29 cellular contexts compared by ENCODE assay signal in the genomic region with DNA sequence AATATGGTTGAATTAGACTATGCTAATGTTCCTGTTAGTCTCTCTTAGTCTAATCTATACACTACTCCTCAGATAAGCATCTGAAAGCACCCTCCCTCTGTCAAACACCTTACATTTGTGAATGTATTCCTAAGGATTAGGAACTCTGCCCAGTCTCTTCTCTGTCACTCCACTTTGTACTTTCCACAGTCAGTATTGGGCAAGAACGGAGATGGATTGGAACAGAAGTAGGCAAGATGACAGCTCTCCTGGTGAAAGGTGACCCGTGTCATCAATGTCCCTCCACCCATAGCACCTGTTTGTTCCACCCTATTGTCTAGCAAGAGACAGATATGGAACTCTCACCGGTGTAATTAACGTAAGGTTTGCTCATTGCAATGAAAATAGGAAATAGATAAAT.
"Had no signal": no experiment of that assay in that cellular context is flagged by ENCODE, and none has a peak within 500 bp of the region (broad histone marks: within the 10 kb centered on the region; RNA-seq: fewer than 3 reads in every experiment).

No MANE protein-coding gene starts in this region.

- H3K27ac Mint-ChIP-seq: activated CD4-positive, alpha-beta memory T cell treated with anti-CD3 and anti-CD28 coated beads, Interleukin-2, amount 10 ng/mL, durations not matched to agents 7 days and 5 days; activated CD4-positive, alpha-beta T cell treated with anti-CD3 and anti-CD28 coated beads, Interleukin-2, amount 10 ng/mL, durations not matched to agents 7 days and 5 days; activated naive CD8-positive, alpha-beta T cell; activated T-cell treated with anti-CD3 and anti-CD28 coated beads, Interleukin-2, amount 50 U/mL, for 24 hours; activated T-cell treated with anti-CD3 and anti-CD28 coated beads, Interleukin-2, amount 50 U/mL, for 72 hours; dendritic cell treated with granulocyte-macrophage colony-stimulating factor and Interleukin-4, amounts not matched to agents 40 ng/mL and 50 ng/mL, for 4 days; effector memory CD8-positive, alpha-beta T cell had no signal

- DNase-seq: activated CD4-positive, alpha-beta memory T cell treated with anti-CD3 and anti-CD28 coated beads, Interleukin-2, amount 10 ng/mL, durations not matched to agents 7 days and 5 days; activated CD4-positive, alpha-beta T cell treated with anti-CD3 and anti-CD28 coated beads for 1 hour; activated CD4-positive, alpha-beta T cell treated with anti-CD3 and anti-CD28 coated beads for 4 hours; activated CD4-positive, alpha-beta T cell treated with anti-CD3 and anti-CD28 coated beads, Interleukin-2, amount 10 ng/mL, durations not matched to agents 7 days and 5 days; activated CD4-positive, alpha-beta T cell treated with anti-CD3 and anti-CD28 coated beads, Interleukin-2, amount 50 U/mL, for 4 hours; activated CD8-positive, alpha-beta memory T cell treated with anti-CD3 and anti-CD28 coated beads, Interleukin-2, amount 50 U/mL, for 48 hours; activated effector memory CD4-positive, alpha-beta T cell treated with Interleukin-2 at 50 U/mL for 16 hours; activated gamma-delta T cell treated with Interleukin-2 at 50 U/mL for 16 hours; activated naive CD4-positive, alpha-beta T cell treated with anti-CD3 and anti-CD28 coated beads, Interleukin-2, amount 50 U/mL, for 16 hours; activated naive CD4-positive, alpha-beta T cell treated with Interleukin-2 at 50 U/mL for 16 hours; activated T-cell treated with anti-CD3 and anti-CD28 coated beads for 4 hours; activated T-cell treated with anti-CD3 and anti-CD28 coated beads, Interleukin-2, amount 50 U/mL, for 24 hours; activated T-cell treated with anti-CD3 and anti-CD28 coated beads, Interleukin-2, amount 50 U/mL, for 72 hours; amniotic stem cell; aorta; body of pancreas; central memory CD4-positive, alpha-beta T cell; effector CD4-positive, alpha-beta T cell; effector memory CD8-positive, alpha-beta T cell; erythroblast; foreskin keratinocyte; gastrocnemius medialis; glutamatergic neuron; heart left ventricle; T-helper 2 cell had no signal

- H3K4me1 Mint-ChIP-seq: activated CD4-positive, alpha-beta memory T cell treated with anti-CD3 and anti-CD28 coated beads, Interleukin-2, amount 10 ng/mL, durations not matched to agents 7 days and 5 days; activated CD4-positive, alpha-beta T cell treated with anti-CD3 and anti-CD28 coated beads, Interleukin-2, amount 10 ng/mL, durations not matched to agents 7 days and 5 days had no signal

- ATAC-seq: activated T-cell treated with anti-CD3 and anti-CD28 coated beads, Interleukin-2, amount 50 U/mL, for 72 hours; body of pancreas; effector memory CD8-positive, alpha-beta T cell; foreskin keratinocyte; gastrocnemius medialis had no signal

- H3K27me3 ChIP-seq: body of pancreas, esophagus muscularis mucosa, foreskin keratinocyte, gastrocnemius medialis, heart left ventricle had no signal

- H3K9me3 ChIP-seq: body of pancreas, esophagus muscularis mucosa, gastrocnemius medialis, heart left ventricle had no signal

- H3K4me3 ChIP-seq: body of pancreas, coronary artery, esophagus muscularis mucosa, gastrocnemius medialis, heart left ventricle had no signal

- H3K36me3 Mint-ChIP-seq: activated naive CD8-positive, alpha-beta T cell had no signal

- H3K4me1 ChIP-seq: body of pancreas, esophagus muscularis mucosa, foreskin keratinocyte, gastrocnemius medialis, heart left ventricle had no signal

- H3K27me3 Mint-ChIP-seq: activated CD4-positive, alpha-beta memory T cell treated with anti-CD3 and anti-CD28 coated beads, Interleukin-2, amount 10 ng/mL, durations not matched to agents 7 days and 5 days; activated CD4-positive, alpha-beta T cell treated with anti-CD3 and anti-CD28 coated beads, Interleukin-2, amount 10 ng/mL, durations not matched to agents 7 days and 5 days; activated naive CD8-positive, alpha-beta T cell; activated T-cell treated with anti-CD3 and anti-CD28 coated beads, Interleukin-2, amount 50 U/mL, for 24 hours; dendritic cell treated with granulocyte-macrophage colony-stimulating factor and Interleukin-4, amounts not matched to agents 40 ng/mL and 50 ng/mL, for 4 days; effector memory CD8-positive, alpha-beta T cell had no signal

- H3K36me3 ChIP-seq: esophagus muscularis mucosa, gastrocnemius medialis, heart left ventricle had no signal

- H3K27ac ChIP-seq: body of pancreas, coronary artery, esophagus muscularis mucosa, foreskin keratinocyte, gastrocnemius medialis, heart left ventricle had no signal

- H3K4me3 Mint-ChIP-seq: activated CD4-positive, alpha-beta memory T cell treated with anti-CD3 and anti-CD28 coated beads, Interleukin-2, amount 10 ng/mL, durations not matched to agents 7 days and 5 days; activated CD4-positive, alpha-beta T cell treated with anti-CD3 and anti-CD28 coated beads, Interleukin-2, amount 10 ng/mL, durations not matched to agents 7 days and 5 days; activated naive CD8-positive, alpha-beta T cell; activated T-cell treated with anti-CD3 and anti-CD28 coated beads, Interleukin-2, amount 50 U/mL, for 24 hours; activated T-cell treated with anti-CD3 and anti-CD28 coated beads, Interleukin-2, amount 50 U/mL, for 72 hours; dendritic cell treated with granulocyte-macrophage colony-stimulating factor and Interleukin-4, amounts not matched to agents 40 ng/mL and 50 ng/mL, for 4 days; effector memory CD8-positive, alpha-beta T cell had no signal
